8 cellular contexts compared by ENCODE assay signal in genomic region chr17:44324571-44325275, GRCh38. TPM values are rescaled to one million over a fixed set of nuclear protein-coding genes. Genes with fewer than 3 reads are reported as not detected.
DNase-seq lines count a peak whose midpoint lies in the region; ATAC-seq and TF ChIP-seq lines count a peak whose summit lies in the region.

Gene SLC25A39 (minus strand): TSS chr17:44324823. CDS start chr17:44323562, 1,261 bp downstream.

- TF ChIP-seq CTCF in left lung (IDR thresholded peaks at IDR 0.05), result no peak

- H3K36me3 ChIP-seq in BLaER1 treated with 17β-estradiol and CSF1 and Interleukin-3, amounts not matched to agents 10 nM and 100 nM, result peaks cover 28 to 30% (median 29%) of the 10 kb centered on the region in 11 experiments
- peaks cover 0 to 31% of the 10 kb centered on the region in 2 donors for H3K36me3 ChIP-seq in left lung

- peak within 1 kb of the TSS; percentile 88 to 97 (median 94) for H3K9ac ChIP-seq in BLaER1 treated with 17β-estradiol and CSF1 and Interleukin-3, amounts not matched to agents 10 nM and 100 nM

- peak within 1 kb of the TSS; percentile 96 to 100 (median 99) for H3K4me2 ChIP-seq in BLaER1 treated with 17β-estradiol and CSF1 and Interleukin-3, amounts not matched to agents 10 nM and 100 nM

- peaks cover 0 to 48% (median 27%) of the 10 kb centered on the region in 11 experiments; a peak in 17 of 22 replicates for H4K20me1 ChIP-seq in BLaER1 treated with 17β-estradiol and CSF1 and Interleukin-3, amounts not matched to agents 10 nM and 100 nM

- H3K27ac ChIP-seq in BLaER1 treated with 17β-estradiol and CSF1 and Interleukin-3, amounts not matched to agents 10 nM and 100 nM, result peak within 1 kb of the TSS; percentile 78 to 89 (median 86)
- H3K27ac ChIP-seq in left lung, result peak within 1 kb of the TSS; percentile 88 to 96

- H3K4me3 ChIP-seq in BLaER1 treated with 17β-estradiol and CSF1 and Interleukin-3, amounts not matched to agents 10 nM and 100 nM, result peak within 1 kb of the TSS; percentile 86 to 100 (median 99)
- H3K4me3 ChIP-seq in left lung, result peak within 1 kb of the TSS; percentile 94 to 99

- H3K4me1 ChIP-seq in BLaER1 treated with 17β-estradiol and CSF1 and Interleukin-3, amounts not matched to agents 10 nM and 100 nM, result peaks cover 37 to 60% (median 49%) of the 10 kb centered on the region in 10 experiments
- H3K4me1 ChIP-seq in left lung, result peaks cover 16 to 36% of the 10 kb centered on the region in 2 donors

- H3K27me3 ChIP-seq in BLaER1 treated with 17β-estradiol and CSF1 and Interleukin-3, amounts not matched to agents 10 nM and 100 nM, result no peaks in the 10 kb centered on the region
- no peaks in the 10 kb centered on the region for H3K27me3 ChIP-seq in left lung

- DNase-seq in NCI-H526 treated with DMSO at 0.1 percent for 48 hours (lab: John Stamatoyannopoulos, UW) (peak; percentile 89), dedifferentiated amniotic fluid mesenchymal stem cell (ENCODE audit: extremely low spot score) (peak; percentile 89), left lung (peak; percentile 95 to 100)
- DNase-seq in activated CD4-positive, alpha-beta T cell treated with anti-CD3 and anti-CD28 coated beads, Interleukin-2, amount 50 U/mL, for 24 hours (ENCODE audit: low read depth in 1 of 2, low spot score in 1 of 2), result peak; percentile 90 to 91
- peak; percentile 95 to 97 for DNase-seq in stimulated activated CD4-positive, alpha-beta T cell treated with anti-CD3 and anti-CD28 coated beads, Interleukin-2, amount 100 ng/mL, for 48 hours

- ATAC-seq in GM19328 (IDR thresholded peaks at IDR 0.05; ENCODE audit: unreplicated experiment) (peak; percentile 66), HG03469 (IDR thresholded peaks at IDR 0.05; ENCODE audit: unreplicated experiment) (peak; percentile 60), left lung (peak; percentile 92)

- H3K9me3 ChIP-seq in BLaER1 treated with 17β-estradiol and CSF1 and Interleukin-3, amounts not matched to agents 10 nM and 100 nM (replicated peaks in 1 of 11), result no peaks in the 10 kb centered on the region
- no peaks in the 10 kb centered on the region for H3K9me3 ChIP-seq in left lung

- intact Hi-C loops in left lung (cut with DNase I), result loop anchor here (5.0 to 10.0 kb wide), 2 partner anchors 110 to 112 kb away; partner anchors contain the start of gene UBTF (in 1 of the 2)

RNA-seq across cellular contexts. Expression of gene SLC25A39, which starts in this region (rescaled TPM):
- total RNA-seq in left lung, result 100 to 1,000 TPM; 120 to 121 TPM

Comparison
In these comparisons a context has a peak if more than half of its experiments do, and no peak if none do; other contexts are left out.
1. Peak in every context shown above with its lines: DNase-seq, ATAC-seq, H3K4me3 ChIP-seq and H3K27ac ChIP-seq.